In genomic region chr5:138408023-138408422, GRCh38 we compare ENCODE assay signal across 9 cellular contexts. TPM values are rescaled to one million over a fixed set of nuclear protein-coding genes. Genes with fewer than 3 reads are reported as not detected.
DNase-seq lines count a peak whose midpoint lies in the region; ATAC-seq, FAIRE-seq and TF ChIP-seq lines count a peak whose summit lies in the region.
"Had no signal": no experiment of that assay in that cellular context is flagged by ENCODE, and none has a peak within 500 bp of the region (broad histone marks: within the 10 kb centered on the region; RNA-seq: fewer than 3 reads in every experiment).

No MANE protein-coding gene starts in this region.

- no peaks in the 10 kb centered on the region for H3K9me3 Mint-ChIP-seq in activated CD4-positive, alpha-beta T cell treated with anti-CD3 and anti-CD28 coated beads for 36 hours (ENCODE audit: low read depth)

- no peak for FAIRE-seq in kidney (lab: Jason Lieb, UNC)

- no peaks in the 10 kb centered on the region for H3K4me1 ChIP-seq in kidney (ENCODE audit: control insufficient read depth in 1 of 2, insufficient read depth in 1 of 2, low read depth in 1 of 2, low read length in 2 of 2)

- peak overlapping the region; percentile 60 for H3K27ac Mint-ChIP-seq in activated CD4-positive, alpha-beta T cell treated with anti-CD3 and anti-CD28 coated beads for 36 hours
- peak overlapping the region; percentile 90 for H3K27ac Mint-ChIP-seq in T-helper 17 cell

- H3K36me3 Mint-ChIP-seq in activated CD4-positive, alpha-beta T cell treated with anti-CD3 and anti-CD28 coated beads for 36 hours (ENCODE audit: low read depth), result peaks cover 40% of the 10 kb centered on the region
- H3K36me3 Mint-ChIP-seq in T-helper 17 cell (ENCODE audit: low read depth), result peaks cover 10% of the 10 kb centered on the region

- no peaks in the 10 kb centered on the region for H3K27me3 Mint-ChIP-seq in activated CD4-positive, alpha-beta T cell treated with anti-CD3 and anti-CD28 coated beads for 36 hours
- no peaks in the 10 kb centered on the region for H3K27me3 Mint-ChIP-seq in T-helper 17 cell

- POLR2A ChIA-PET in activated CD4-positive, alpha-beta T cell treated with anti-CD3 and anti-CD28 coated beads for 36 hours (lab: Charles Lee), result interaction anchor here (0.6 to 0.7 kb wide), 2 partner anchors 37 to 135 kb away, joined by 7 read pairs; partner anchors contain the start of gene ETF1

- peaks cover 0 to 11% of the 10 kb centered on the region in 2 donors for H3K36me3 ChIP-seq in kidney (ENCODE audit: control insufficient read depth in 1 of 2, insufficient read depth in 2 of 2, low read length in 2 of 2)

- no peak overlapping the region for H3K9ac ChIP-seq in kidney (ENCODE audit: low read length in 2 of 2)

- CTCF ChIA-PET in activated CD4-positive, alpha-beta T cell treated with anti-CD3 and anti-CD28 coated beads for 36 hours (lab: Charles Lee), result interaction anchor here (0.8 kb wide), 1 partner anchor 56 kb away, joined by 4 read pairs; no protein-coding TSS in a partner anchor

- TF ChIP-seq CTCF in kidney (IDR thresholded peaks at IDR 0.05; ENCODE audit: borderline replicate concordance, extremely low read depth, insufficient read depth), result no peak

- H3K4me1 Mint-ChIP-seq in activated CD4-positive, alpha-beta T cell treated with anti-CD3 and anti-CD28 coated beads for 36 hours, result peaks cover 13% of the 10 kb centered on the region
- H3K4me1 Mint-ChIP-seq in T-helper 17 cell, result peaks cover 14% of the 10 kb centered on the region
- H3K4me1 Mint-ChIP-seq: neural crest cell had no signal

- intact Hi-C loops in activated CD4-positive, alpha-beta T cell treated with anti-CD3 and anti-CD28 coated beads for 36 hours (cut with DNase I, micrococcal nuclease), result loop anchor here in 1 of 2 experiments (2.0 to 5.0 kb wide), 2 partner anchors 53 to 196 kb away; partner anchors contain the start of gene CDC23
- intact Hi-C loops in Right ventricle myocardium superior (cut with DNase I), result no loop called here
- intact Hi-C loops in kidney (cut with DNase I), result no loop called here

- H3K27ac ChIP-seq in kidney (ENCODE audit: low read depth in 2 of 2, low read length in 2 of 2), result no peak overlapping the region

- H3K9me3 ChIP-seq in T-helper 17 cell (ENCODE audit: control insufficient read depth, low read length, poor library complexity, severe bottlenecking) (no peaks in the 10 kb centered on the region), kidney (ENCODE audit: control insufficient read depth in 1 of 2, low read length in 2 of 2) (no peaks in the 10 kb centered on the region)

- ATAC-seq in activated CD4-positive, alpha-beta T cell treated with anti-CD3 and anti-CD28 coated beads for 36 hours, result peak; percentile 94
- peak; percentile 73 for ATAC-seq in HG02938 (IDR thresholded peaks at IDR 0.05; ENCODE audit: unreplicated experiment)
- ATAC-seq in T-helper 17 cell, result peak; percentile 75
- ATAC-seq in Right ventricle myocardium superior (ENCODE audit: poor library complexity), result no peak

- no peak overlapping the region for H3K4me3 ChIP-seq in kidney (ENCODE audit: low read length in 2 of 2)

- DNase-seq in activated CD4-positive, alpha-beta T cell treated with anti-CD3 and anti-CD28 coated beads for 36 hours, result peak; percentile 68
- no peak for DNase-seq in activated CD4-positive, alpha-beta T cell treated with anti-CD3 and anti-CD28 coated beads, Interleukin-2, amount 50 U/mL, for 4 hours
- DNase-seq in T-helper 17 cell, result no peak
- peak; percentile 4 for DNase-seq in stimulated activated CD4-positive, alpha-beta T cell treated with anti-CD3 and anti-CD28 coated beads, Interleukin-4, amount 100 ng/mL, for 1 hour
- no peak for DNase-seq in Right ventricle myocardium superior
- no peak for DNase-seq in central memory CD4-positive, alpha-beta T cell
- no peak for DNase-seq in kidney

- no peak overlapping the region for H3K4me3 Mint-ChIP-seq in activated CD4-positive, alpha-beta T cell treated with anti-CD3 and anti-CD28 coated beads for 36 hours
- no peak overlapping the region for H3K4me3 Mint-ChIP-seq in T-helper 17 cell
- H3K4me3 Mint-ChIP-seq: neural crest cell had no signal

RNA-seq across cellular contexts. Expression of gene REEP2, which starts 30.8 kb away (rescaled TPM):
- 1 to 10 TPM; 4.0 to 5.6 TPM for total RNA-seq in activated CD4-positive, alpha-beta T cell treated with anti-CD3 and anti-CD28 coated beads for 36 hours
- total RNA-seq in T-helper 17 cell (under 1 TPM in 1 of 2 donors, not detected in 1; 0.40 TPM), Right ventricle myocardium superior (6.1 TPM), kidney (1.9 TPM)
- 8.8 TPM for polyA plus RNA-seq in kidney (ENCODE audit: insufficient read depth, low read depth, low replicate concordance)

RNA-seq across cellular contexts. Expression of gene KDM3B, which starts 55.5 kb away (rescaled TPM):
- 10 to 100 TPM; 39.0 to 40.9 TPM for total RNA-seq in activated CD4-positive, alpha-beta T cell treated with anti-CD3 and anti-CD28 coated beads for 36 hours
- total RNA-seq in T-helper 17 cell, result 10 to 100 TPM; 74.0 to 74.5 TPM
- total RNA-seq in Right ventricle myocardium superior, result 36.9 TPM
- 69.6 TPM for total RNA-seq in kidney
- 18.5 TPM for polyA plus RNA-seq in kidney (ENCODE audit: insufficient read depth, low read depth, low replicate concordance)

RNA-seq across cellular contexts. Expression of gene EGR1, which starts 57.3 kb away (rescaled TPM):
- 10 to 100 TPM; 45.3 to 48.8 TPM for total RNA-seq in activated CD4-positive, alpha-beta T cell treated with anti-CD3 and anti-CD28 coated beads for 36 hours
- total RNA-seq in T-helper 17 cell (10 to 100 TPM; 24.2 to 30.6 TPM), Right ventricle myocardium superior (6.8 TPM), kidney (68.6 TPM)
- 65.8 TPM for polyA plus RNA-seq in kidney (ENCODE audit: insufficient read depth, low read depth, low replicate concordance)

Comparison
In these comparisons a context has a peak if more than half of its experiments do, and no peak if none do; other contexts are left out.
1. DNase-seq: peak in activated CD4-positive, alpha-beta T cell treated with anti-CD3 and anti-CD28 coated beads for 36 hours (single experiment) and stimulated activated CD4-positive, alpha-beta T cell treated with anti-CD3 and anti-CD28 coated beads, Interleukin-4, amount 100 ng/mL, for 1 hour (single experiment); none in activated CD4-positive, alpha-beta T cell treated with anti-CD3 and anti-CD28 coated beads, Interleukin-2, amount 50 U/mL, for 4 hours (0 of 2), T-helper 17 cell (0 of 3), Right ventricle myocardium superior (single experiment), central memory CD4-positive, alpha-beta T cell (single experiment) and kidney (single experiment).